7 cellular contexts compared by ENCODE assay signal in the genomic region with DNA sequence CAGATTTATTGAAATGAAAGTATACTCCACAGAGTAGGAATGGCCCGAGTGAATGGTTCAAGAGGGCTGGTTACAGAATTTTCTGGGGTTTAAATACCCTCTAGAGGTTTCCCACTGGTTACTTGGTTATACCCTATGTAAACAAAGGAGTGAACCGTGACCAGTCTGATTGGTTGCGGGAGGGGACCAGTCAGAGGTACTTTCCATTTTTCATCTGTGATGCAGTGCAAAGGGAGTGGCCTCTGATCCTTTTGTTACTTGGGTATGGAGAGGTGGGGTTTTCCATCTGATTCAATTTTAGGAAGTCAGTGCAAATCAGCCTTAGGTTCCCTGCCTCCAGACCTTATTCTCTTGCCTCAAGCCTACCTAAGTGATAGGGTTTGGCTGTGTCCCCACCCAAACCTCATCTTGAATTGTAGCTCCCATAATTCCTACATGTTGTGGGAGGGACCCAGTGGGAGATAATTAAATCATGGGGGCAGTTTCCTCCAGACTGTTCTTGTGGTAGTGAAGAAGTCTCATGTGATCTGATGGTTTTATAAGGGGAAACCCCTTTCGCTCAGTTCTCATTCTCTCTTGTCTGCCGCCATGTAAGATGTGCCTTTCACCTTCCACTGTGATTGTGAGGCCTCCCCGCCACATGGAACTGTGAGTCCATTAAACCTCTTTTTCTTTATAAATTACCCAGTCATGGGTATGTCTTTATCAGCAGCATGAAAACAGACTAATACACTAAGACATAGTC. TPM values are rescaled to one million over a fixed set of nuclear protein-coding genes. Genes with fewer than 3 reads are reported as not detected.
DNase-seq lines count a peak whose midpoint lies in the region; ATAC-seq, FAIRE-seq and TF ChIP-seq lines count a peak whose summit lies in the region.
"Not testable (repeated sequence)": the region's sequence is repeated elsewhere in the genome, so short reads cannot be mapped to it uniquely, and the experiment has no call there.

No MANE protein-coding gene starts in this region.

- not testable (repeated sequence) for H3K9me3 Mint-ChIP-seq in astrocyte (ENCODE audit: unreplicated experiment)
- peaks cover 21 to 25% of the 10 kb centered on the region in 2 donors for H3K9me3 Mint-ChIP-seq in stimulated activated naive B cell treated with anti-CD40 and anti-IgM and Interleukin-4, amounts not matched to agents 10 μg/mL and 1 μg/mL and 100 μg/mL, for 72 hours

- dilution Hi-C loops in endothelial cell of umbilical vein (cut with MboI; ENCODE audit: extremely low pct_ligation_motif_present, low sequenced_read_pairs): not testable (repeated sequence)

- H3K9ac ChIP-seq in astrocyte (ENCODE audit: low read length); endothelial cell of umbilical vein (replicated peaks; ENCODE audit: extremely low read depth, insufficient read depth, low read length); HepG2 (ENCODE audit: insufficient read depth, low read depth, low read length): not testable (repeated sequence)

- TF ChIP-seq CTCF in astrocyte (IDR thresholded peaks at IDR 0.05; ENCODE audit: insufficient read depth, low read depth, low read length); endothelial cell of umbilical vein (IDR thresholded peaks at IDR 0.05; ENCODE audit: extremely low read depth in 1 of 2, insufficient read depth in 1 of 2, low read depth in 1 of 2, low read length in 2 of 2); HepG2 (CRISPR knock-in tag; IDR thresholded peaks at IDR 0.05): not testable (repeated sequence)

- intact Hi-C loops in endothelial cell of umbilical vein (cut with micrococcal nuclease); HepG2 (cut with micrococcal nuclease; ENCODE audit: unreplicated experiment): not testable (repeated sequence)

- H3K36me3 Mint-ChIP-seq in astrocyte (ENCODE audit: low read depth, unreplicated experiment): not testable (repeated sequence)
- H3K36me3 Mint-ChIP-seq in stimulated activated naive B cell treated with anti-CD40 and anti-IgM and Interleukin-4, amounts not matched to agents 10 μg/mL and 1 μg/mL and 100 μg/mL, for 72 hours: peaks cover 17 to 42% of the 10 kb centered on the region in 2 donors

- peak overlapping the region; percentile 70 for H3K4me2 ChIP-seq in astrocyte (ENCODE audit: low read length)
- not testable (repeated sequence) for H3K4me2 ChIP-seq in endothelial cell of umbilical vein (ENCODE audit: insufficient read depth, low read length); HepG2 (ENCODE audit: low read depth, low read length)

- DNase-seq in ELR (ENCODE audit: low read depth) (peak; percentile 46), RPMI7951 (ENCODE audit: low read depth) (peak; percentile 87)
- not testable (repeated sequence) for DNase-seq in astrocyte (ENCODE audit: low read depth); endothelial cell of umbilical vein (ENCODE audit: low read depth, low spot score); HepG2 (ENCODE audit: low spot score); stimulated activated naive B cell treated with anti-CD40 and anti-IgM and Interleukin-4, amounts not matched to agents 10 μg/mL and 1 μg/mL and 100 μg/mL, for 72 hours

- TF ChIP-seq POLR2A in endothelial cell of umbilical vein (IDR thresholded peaks at IDR 0.05; ENCODE audit: low read depth, low read length); HepG2 (IDR thresholded peaks at IDR 0.05; ENCODE audit: insufficient read depth in 1 of 2, low read depth in 2 of 2, low read length in 2 of 2): not testable (repeated sequence)

- H3K4me3 ChIP-seq in astrocyte (ENCODE audit: insufficient read depth, low read depth, low read length): peak overlapping the region; percentile 17
- H3K4me3 ChIP-seq in endothelial cell of umbilical vein (replicated peaks in 1 of 3; ENCODE audit: insufficient read depth in 1 of 3, low read depth in 1 of 3, low read length in 3 of 3); HepG2 (replicated peaks in 1 of 3; ENCODE audit: insufficient read depth in 1 of 3, low read depth in 2 of 3, low read length in 3 of 3); neuron (ENCODE audit: low read length): not testable (repeated sequence)

- H4K20me1 ChIP-seq in astrocyte (ENCODE audit: insufficient read depth, low read length); endothelial cell of umbilical vein (replicated peaks; ENCODE audit: control insufficient read depth, extremely low read depth, insufficient read depth, low read length); HepG2 (ENCODE audit: insufficient read depth, low read length): not testable (repeated sequence)

- not testable (repeated sequence) for H3K27ac Mint-ChIP-seq in astrocyte (ENCODE audit: unreplicated experiment); stimulated activated naive B cell treated with anti-CD40 and anti-IgM and Interleukin-4, amounts not matched to agents 10 μg/mL and 1 μg/mL and 100 μg/mL, for 72 hours

- H3K4me1 ChIP-seq in astrocyte (ENCODE audit: insufficient read depth, low read length) (peaks cover 27% of the 10 kb centered on the region), endothelial cell of umbilical vein (ENCODE audit: control insufficient read depth, extremely low read depth, insufficient read depth, low read length) (peaks cover 13% of the 10 kb centered on the region), neuron (ENCODE audit: insufficient read depth, low read length) (peaks cover 12% of the 10 kb centered on the region)
- not testable (repeated sequence) for H3K4me1 ChIP-seq in HepG2 (ENCODE audit: insufficient read depth, low read length)

- WGBS in HepG2 (ENCODE audit: low lambda C conversion rate): 54% methylated on average over 6 of the region's 6 CpGs

- POLR2A ChIA-PET in endothelial cell of umbilical vein (lab: Charles Lee); HepG2 (lab: Yijun Ruan, JAX): not testable (repeated sequence)

- H3K36me3 ChIP-seq in astrocyte (ENCODE audit: insufficient read depth, low read length); endothelial cell of umbilical vein (ENCODE audit: control insufficient read depth in 2 of 2, extremely low read depth in 1 of 2, insufficient read depth in 2 of 2, low read length in 2 of 2); HepG2 (replicated peaks in 1 of 2; ENCODE audit: control insufficient read depth in 1 of 2, insufficient read depth in 2 of 2, low read length in 2 of 2); neuron (ENCODE audit: insufficient read depth, low read length): not testable (repeated sequence)

- not testable (repeated sequence) for H3K79me2 ChIP-seq in astrocyte (ENCODE audit: insufficient read depth, low read length); endothelial cell of umbilical vein (ENCODE audit: control insufficient read depth, insufficient read depth, low read length); HepG2 (ENCODE audit: insufficient read depth, low read length)

- not testable (repeated sequence) for BruUV-seq in endothelial cell of umbilical vein (replicated peaks; lab: Mats Ljungman, UMichigan); HepG2 (replicated peaks; lab: Mats Ljungman, UMichigan)

- H2AFZ ChIP-seq in astrocyte (ENCODE audit: low read depth, low read length); endothelial cell of umbilical vein (ENCODE audit: low read depth, low read length); HepG2 (ENCODE audit: low read length): not testable (repeated sequence)
- H2AFZ ChIP-seq in neuron (ENCODE audit: low read depth, low read length): peak overlapping the region; percentile 26

- in situ Hi-C loops in HepG2 (cut with HindIII; ENCODE audit: extremely low pct_ligation_motif_present, low pct_unique_long_range_greater_than_20kb): not testable (repeated sequence)

- not testable (repeated sequence) for TF ChIP-seq RAD21 in HepG2 (CRISPR knock-in tag; IDR thresholded peaks at IDR 0.05)

- not testable (repeated sequence) for H3K4me3 Mint-ChIP-seq in astrocyte (ENCODE audit: unreplicated experiment); stimulated activated naive B cell treated with anti-CD40 and anti-IgM and Interleukin-4, amounts not matched to agents 10 μg/mL and 1 μg/mL and 100 μg/mL, for 72 hours

- H3K4me1 Mint-ChIP-seq in astrocyte (ENCODE audit: low read depth, unreplicated experiment): peaks cover 32% of the 10 kb centered on the region
- peaks cover 19 to 29% of the 10 kb centered on the region in 2 donors for H3K4me1 Mint-ChIP-seq in stimulated activated naive B cell treated with anti-CD40 and anti-IgM and Interleukin-4, amounts not matched to agents 10 μg/mL and 1 μg/mL and 100 μg/mL, for 72 hours

- H3K9me3 ChIP-seq in astrocyte (ENCODE audit: insufficient read depth, low read depth, low read length); endothelial cell of umbilical vein (replicated peaks; ENCODE audit: control insufficient read depth, insufficient read depth, low read length); HepG2 (ENCODE audit: low read length); neuron (ENCODE audit: low read length): not testable (repeated sequence)

- not testable (repeated sequence) for H3K27me3 Mint-ChIP-seq in astrocyte (ENCODE audit: low read depth, unreplicated experiment); stimulated activated naive B cell treated with anti-CD40 and anti-IgM and Interleukin-4, amounts not matched to agents 10 μg/mL and 1 μg/mL and 100 μg/mL, for 72 hours

- TF ChIP-seq EP300 in HepG2 (IDR thresholded peaks at IDR 0.05; ENCODE audit: low read depth in 2 of 2, low read length in 2 of 2); HepG2 (CRISPR knock-in tag; IDR thresholded peaks at IDR 0.05; ENCODE audit: borderline replicate concordance): not testable (repeated sequence)

- not testable (repeated sequence) for H3K9me1 ChIP-seq in endothelial cell of umbilical vein (replicated peaks; ENCODE audit: control insufficient read depth, extremely low read depth, insufficient read depth, low read length)

- CTCF ChIA-PET in endothelial cell of umbilical vein (lab: Charles Lee); HepG2 (lab: Yijun Ruan, JAX; ENCODE audit: low intra/inter-chr PET ratio, low total read pairs): not testable (repeated sequence)

- ATAC-seq in HepG2: not testable (repeated sequence)
- peak; percentile 25 to 57 for ATAC-seq in stimulated activated naive B cell treated with anti-CD40 and anti-IgM and Interleukin-4, amounts not matched to agents 10 μg/mL and 1 μg/mL and 100 μg/mL, for 72 hours (replicated peaks)

- not testable (repeated sequence) for H3K27me3 ChIP-seq in astrocyte (ENCODE audit: insufficient read depth, low read length); endothelial cell of umbilical vein (ENCODE audit: control insufficient read depth in 2 of 2, insufficient read depth in 2 of 2, low read length in 2 of 2); HepG2 (ENCODE audit: control insufficient read depth in 1 of 2, insufficient read depth in 2 of 2, low read length in 2 of 2); neuron (ENCODE audit: insufficient read depth, low read length)

- H3K27ac ChIP-seq in astrocyte (ENCODE audit: low read depth, low read length): peak overlapping the region; percentile 68
- not testable (repeated sequence) for H3K27ac ChIP-seq in endothelial cell of umbilical vein (ENCODE audit: insufficient read depth, low read depth, low read length); HepG2 (ENCODE audit: extremely low read length, insufficient read depth, low read length)

- FAIRE-seq in astrocyte (lab: Jason Lieb, UNC); HepG2 (lab: Jason Lieb, UNC): not testable (repeated sequence)
- peak; percentile 21 for FAIRE-seq in endothelial cell of umbilical vein (lab: Jason Lieb, UNC)

RNA-seq across cellular contexts. Expression of a gene that starts 5.9 kb away (rescaled TPM):
- 83.2 and 98.5 TPM in 2 replicates for total RNA-seq in RPMI7951 (2014; rRNA removed; shearing (Covaris generic))
- total RNA-seq in astrocyte (20.0 and 28.2 TPM in 2 replicates), endothelial cell of umbilical vein (12.7 and 16.0 TPM in 2 replicates), HepG2 (2016; rRNA removed; fragmentation: Illumina TruSeq; extraction: Trizol) (1.3 TPM in 2 replicates)
- polyA plus RNA-seq in endothelial cell of umbilical vein (7.5 and 9.5 TPM in 2 replicates), HepG2 (2011; rRNA removed) (2.0 and 2.1 TPM in 2 replicates)
- polyA plus RNA-seq in endothelial cell of umbilical vein (2011; cell fraction: cytosol; rRNA removed): 9.5 and 10.0 TPM in 2 replicates
- polyA plus RNA-seq in endothelial cell of umbilical vein (2011; cell fraction: nucleus; rRNA removed): 14.6 and 16.2 TPM in 2 replicates
- 9.0 and 14.5 TPM in 2 replicates for polyA plus RNA-seq in endothelial cell of umbilical vein (2012)
- polyA minus RNA-seq in endothelial cell of umbilical vein: 9.8 and 12.9 TPM in 2 replicates
- 0.72 TPM for polyA minus RNA-seq in endothelial cell of umbilical vein (2011; cell fraction: cytosol; rRNA and poly(A)+ RNA removed)
- 11.1 and 15.7 TPM in 2 replicates for polyA minus RNA-seq in endothelial cell of umbilical vein (2011; cell fraction: nucleus; rRNA and poly(A)+ RNA removed)
- 1.4 and 2.7 TPM in 2 replicates for total RNA-seq in HepG2 (2016; cell fraction: cytosol; rRNA removed; fragmentation: Illumina TruSeq; extraction: Trizol; ENCODE audit: low read depth)
- total RNA-seq in HepG2 (2016; cell fraction: insoluble cytoplasmic fraction; rRNA removed; fragmentation: Illumina TruSeq; extraction: Trizol): 1.3 and 1.4 TPM in 2 replicates
- 3.0 and 3.4 TPM in 2 replicates for total RNA-seq in HepG2 (2016; cell fraction: membrane; rRNA removed; fragmentation: Illumina TruSeq; extraction: Trizol)
- total RNA-seq in HepG2 (2016; cell fraction: nucleus; rRNA removed; fragmentation: Illumina TruSeq; extraction: Trizol): 1.9 and 2.0 TPM in 2 replicates
- 0.91 and 1.9 TPM in 2 replicates for polyA plus RNA-seq in HepG2 (2011; cell fraction: cytosol; rRNA removed)
- polyA plus RNA-seq in HepG2 (2011; cell fraction: nucleus; rRNA removed): 1.2 and 1.9 TPM in 2 replicates
- 1.2 and 1.4 TPM in 2 replicates for polyA plus RNA-seq in HepG2 (2012)
- 2.0 and 2.2 TPM in 2 replicates for polyA plus RNA-seq in HepG2 (2016; cell fraction: cytosol; fragmentation: Illumina TruSeq; extraction: Trizol; ENCODE audit: low read depth)
- 1.2 and 1.5 TPM in 2 replicates for polyA plus RNA-seq in HepG2 (2016; cell fraction: insoluble cytoplasmic fraction; fragmentation: Illumina TruSeq; extraction: Trizol; ENCODE audit: low read depth)
- 1.9 and 2.8 TPM in 2 replicates for polyA plus RNA-seq in HepG2 (2016; cell fraction: membrane; fragmentation: Illumina TruSeq; extraction: Trizol; ENCODE audit: low read depth)
- 2.6 and 2.7 TPM in 2 replicates for polyA plus RNA-seq in HepG2 (2016; cell fraction: nucleus; fragmentation: Illumina TruSeq; extraction: Trizol; ENCODE audit: insufficient read depth, low read depth)
- polyA minus RNA-seq in HepG2 (2011; rRNA and poly(A)+ RNA removed; ENCODE audit: low replicate concordance): 1.2 and 2.0 TPM in 2 replicates
- polyA minus RNA-seq in HepG2 (2011; cell fraction: cytosol; rRNA and poly(A)+ RNA removed): 0.97 and 1.6 TPM in 2 replicates
- 5.7 and 6.5 TPM in 2 replicates for polyA minus RNA-seq in HepG2 (2011; cell fraction: nucleus; rRNA and poly(A)+ RNA removed)
